Comparison of ENCODE assay signal across 1 cellular context in genomic region chr16:88455610-88456355, GRCh38.
A peak's percentile ranks its signal among the peaks of the same experiment; 100 is the strongest.
TF ChIP-seq lines count a peak whose summit lies in the region.

No MANE protein-coding gene starts in this region.

TF ChIP-seq in K562, 482 proteins besides CTCF, POLR2A, EP300 and RAD21 (continued from another document and continues in another):
- TF ChIP-seq STAT6 (CRISPR knock-in tag; IDR thresholded peaks at IDR 0.05) (no peak), ZNF274 (IDR thresholded peaks at IDR 0.05; ENCODE audit: borderline replicate concordance, low read depth, low read length) (peak; percentile 27; the same call in 1 of the 2 replicates), PHTF2 (CRISPR knock-in tag; IDR thresholded peaks at IDR 0.05) (no peak), LCOR (CRISPR knock-in tag; IDR thresholded peaks at IDR 0.05) (no peak), ZNF212 (CRISPR knock-in tag; IDR thresholded peaks at IDR 0.05) (no peak), KLF10 (CRISPR knock-in tag; IDR thresholded peaks at IDR 0.05) (no peak), TEAD1 (CRISPR knock-in tag; IDR thresholded peaks at IDR 0.05) (peak in 1 of 2 experiments; percentile 63; a peak in 1 of 4 replicates), ZNF174 (CRISPR knock-in tag; IDR thresholded peaks at IDR 0.05) (no peak), MECOM (CRISPR knock-in tag; IDR thresholded peaks at IDR 0.05) (no peak), PATZ1 (CRISPR knock-in tag; IDR thresholded peaks at IDR 0.05; ENCODE audit: borderline replicate concordance) (no peak), GABPB1 (CRISPR knock-in tag; IDR thresholded peaks at IDR 0.05) (0 out of 2 replicates have a peak, but pooled peaks have one; percentile 31), POLR2H (tag; IDR thresholded peaks at IDR 0.05; ENCODE audit: low read depth) (no peak), GMEB1 (CRISPR knock-in tag; IDR thresholded peaks at IDR 0.05) (0 out of 2 replicates have a peak, but pooled peaks have one; percentile 4), POLR2AphosphoS5 (IDR thresholded peaks at IDR 0.05; ENCODE audit: control insufficient read depth, insufficient read depth, low read depth, low read length) (peak; percentile 83), SNRNP70 (optimal IDR thresholded peaks at IDR 0.05; ENCODE audit: low read depth, low read length) (no peak), FOXM1 (IDR thresholded peaks at IDR 0.05; ENCODE audit: low read depth) (peak; percentile 34; the same call in 1 of the 2 replicates), FOXM1 (CRISPR knock-in tag; IDR thresholded peaks at IDR 0.05; ENCODE audit: low read depth) (no peak), ZNF133 (CRISPR knock-in tag; IDR thresholded peaks at IDR 0.05) (no peak), ATF6 (CRISPR knock-in tag; IDR thresholded peaks at IDR 0.05) (no peak), ZNF217 (CRISPR knock-in tag; IDR thresholded peaks at IDR 0.05) (no peak), GATAD2B (IDR thresholded peaks at IDR 0.05; ENCODE audit: borderline replicate concordance) (peak; percentile 100), ZNF644 (tag; IDR thresholded peaks at IDR 0.05; ENCODE audit: low read depth) (peak; percentile 53; the same call in 1 of the 2 replicates), CBX3 (IDR thresholded peaks at IDR 0.05; ENCODE audit: borderline replicate concordance in 1 of 2, low read length in 2 of 2) (0 out of 3 replicates have a peak, but pooled peaks of 1 of the 2 experiments have one; percentile 7), TAF7 (tag; IDR thresholded peaks at IDR 0.05) (no peak), ZNF253 (CRISPR knock-in tag; conservative IDR thresholded peaks at IDR 0.05) (no peak), NFATC3 (IDR thresholded peaks at IDR 0.05) (no peak), CBFA2T2 (conservative IDR thresholded peaks at IDR 0.05) (peak; percentile 82), CXXC5 (CRISPR knock-in tag; IDR thresholded peaks at IDR 0.05) (peak; percentile 97), FOXP1 (CRISPR knock-in tag; IDR thresholded peaks at IDR 0.05) (peak; percentile 63; the same call in 1 of the 2 replicates), ZNF23 (CRISPR knock-in tag; IDR thresholded peaks at IDR 0.05) (no peak), ZBED1 (IDR thresholded peaks at IDR 0.05) (peak; percentile 79; the same call in 1 of the 2 replicates), ZNF445 (CRISPR knock-in tag; IDR thresholded peaks at IDR 0.05; ENCODE audit: low read depth) (no peak), GTF2F1 (IDR thresholded peaks at IDR 0.05; ENCODE audit: low read depth, low read length) (no peak), ARID1B (IDR thresholded peaks at IDR 0.05) (peak; percentile 96)
- TF ChIP-seq, protein P1, sequence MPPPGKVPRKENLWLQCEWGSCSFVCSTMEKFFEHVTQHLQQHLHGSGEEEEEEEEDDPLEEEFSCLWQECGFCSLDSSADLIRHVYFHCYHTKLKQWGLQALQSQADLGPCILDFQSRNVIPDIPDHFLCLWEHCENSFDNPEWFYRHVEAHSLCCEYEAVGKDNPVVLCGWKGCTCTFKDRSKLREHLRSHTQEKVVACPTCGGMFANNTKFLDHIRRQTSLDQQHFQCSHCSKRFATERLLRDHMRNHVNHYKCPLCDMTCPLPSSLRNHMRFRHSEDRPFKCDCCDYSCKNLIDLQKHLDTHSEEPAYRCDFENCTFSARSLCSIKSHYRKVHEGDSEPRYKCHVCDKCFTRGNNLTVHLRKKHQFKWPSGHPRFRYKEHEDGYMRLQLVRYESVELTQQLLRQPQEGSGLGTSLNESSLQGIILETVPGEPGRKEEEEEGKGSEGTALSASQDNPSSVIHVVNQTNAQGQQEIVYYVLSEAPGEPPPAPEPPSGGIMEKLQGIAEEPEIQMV (tag; conservative IDR thresholded peaks at IDR 0.05; ENCODE audit: low read depth) = no peak
- TF ChIP-seq, protein P2, sequence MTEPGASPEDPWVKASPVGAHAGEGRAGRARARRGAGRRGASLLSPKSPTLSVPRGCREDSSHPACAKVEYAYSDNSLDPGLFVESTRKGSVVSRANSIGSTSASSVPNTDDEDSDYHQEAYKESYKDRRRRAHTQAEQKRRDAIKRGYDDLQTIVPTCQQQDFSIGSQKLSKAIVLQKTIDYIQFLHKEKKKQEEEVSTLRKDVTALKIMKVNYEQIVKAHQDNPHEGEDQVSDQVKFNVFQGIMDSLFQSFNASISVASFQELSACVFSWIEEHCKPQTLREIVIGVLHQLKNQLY (CRISPR knock-in tag; conservative IDR thresholded peaks at IDR 0.05) = no peak
- TF ChIP-seq, protein P3, sequence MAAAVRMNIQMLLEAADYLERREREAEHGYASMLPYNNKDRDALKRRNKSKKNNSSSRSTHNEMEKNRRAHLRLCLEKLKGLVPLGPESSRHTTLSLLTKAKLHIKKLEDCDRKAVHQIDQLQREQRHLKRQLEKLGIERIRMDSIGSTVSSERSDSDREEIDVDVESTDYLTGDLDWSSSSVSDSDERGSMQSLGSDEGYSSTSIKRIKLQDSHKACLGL (CRISPR knock-in tag; IDR thresholded peaks at IDR 0.05; ENCODE audit: borderline replicate concordance, poor library complexity, severe bottlenecking) = no peak
- TF ChIP-seq, protein P4, sequence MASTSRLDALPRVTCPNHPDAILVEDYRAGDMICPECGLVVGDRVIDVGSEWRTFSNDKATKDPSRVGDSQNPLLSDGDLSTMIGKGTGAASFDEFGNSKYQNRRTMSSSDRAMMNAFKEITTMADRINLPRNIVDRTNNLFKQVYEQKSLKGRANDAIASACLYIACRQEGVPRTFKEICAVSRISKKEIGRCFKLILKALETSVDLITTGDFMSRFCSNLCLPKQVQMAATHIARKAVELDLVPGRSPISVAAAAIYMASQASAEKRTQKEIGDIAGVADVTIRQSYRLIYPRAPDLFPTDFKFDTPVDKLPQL (IDR thresholded peaks at IDR 0.05; ENCODE audit: extremely low read depth, insufficient read length) = no peak
- TF ChIP-seq, protein P5, sequence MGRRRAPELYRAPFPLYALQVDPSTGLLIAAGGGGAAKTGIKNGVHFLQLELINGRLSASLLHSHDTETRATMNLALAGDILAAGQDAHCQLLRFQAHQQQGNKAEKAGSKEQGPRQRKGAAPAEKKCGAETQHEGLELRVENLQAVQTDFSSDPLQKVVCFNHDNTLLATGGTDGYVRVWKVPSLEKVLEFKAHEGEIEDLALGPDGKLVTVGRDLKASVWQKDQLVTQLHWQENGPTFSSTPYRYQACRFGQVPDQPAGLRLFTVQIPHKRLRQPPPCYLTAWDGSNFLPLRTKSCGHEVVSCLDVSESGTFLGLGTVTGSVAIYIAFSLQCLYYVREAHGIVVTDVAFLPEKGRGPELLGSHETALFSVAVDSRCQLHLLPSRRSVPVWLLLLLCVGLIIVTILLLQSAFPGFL (CRISPR knock-in tag; IDR thresholded peaks at IDR 0.05) = no peak
- TF ChIP-seq, protein P6, sequence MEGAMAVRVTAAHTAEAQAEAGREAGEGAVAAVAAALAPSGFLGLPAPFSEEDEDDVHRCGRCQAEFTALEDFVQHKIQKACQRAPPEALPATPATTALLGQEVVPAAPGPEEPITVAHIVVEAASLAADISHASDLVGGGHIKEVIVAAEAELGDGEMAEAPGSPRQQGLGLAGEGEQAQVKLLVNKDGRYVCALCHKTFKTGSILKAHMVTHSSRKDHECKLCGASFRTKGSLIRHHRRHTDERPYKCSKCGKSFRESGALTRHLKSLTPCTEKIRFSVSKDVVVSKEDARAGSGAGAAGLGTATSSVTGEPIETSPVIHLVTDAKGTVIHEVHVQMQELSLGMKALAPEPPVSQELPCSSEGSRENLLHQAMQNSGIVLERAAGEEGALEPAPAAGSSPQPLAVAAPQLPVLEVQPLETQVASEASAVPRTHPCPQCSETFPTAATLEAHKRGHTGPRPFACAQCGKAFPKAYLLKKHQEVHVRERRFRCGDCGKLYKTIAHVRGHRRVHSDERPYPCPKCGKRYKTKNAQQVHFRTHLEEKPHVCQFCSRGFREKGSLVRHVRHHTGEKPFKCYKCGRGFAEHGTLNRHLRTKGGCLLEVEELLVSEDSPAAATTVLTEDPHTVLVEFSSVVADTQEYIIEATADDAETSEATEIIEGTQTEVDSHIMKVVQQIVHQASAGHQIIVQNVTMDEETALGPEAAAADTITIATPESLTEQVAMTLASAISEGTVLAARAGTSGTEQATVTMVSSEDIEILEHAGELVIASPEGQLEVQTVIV (CRISPR knock-in tag; IDR thresholded peaks at IDR 0.05; ENCODE audit: borderline replicate concordance) = no peak
- TF ChIP-seq, protein P7, sequence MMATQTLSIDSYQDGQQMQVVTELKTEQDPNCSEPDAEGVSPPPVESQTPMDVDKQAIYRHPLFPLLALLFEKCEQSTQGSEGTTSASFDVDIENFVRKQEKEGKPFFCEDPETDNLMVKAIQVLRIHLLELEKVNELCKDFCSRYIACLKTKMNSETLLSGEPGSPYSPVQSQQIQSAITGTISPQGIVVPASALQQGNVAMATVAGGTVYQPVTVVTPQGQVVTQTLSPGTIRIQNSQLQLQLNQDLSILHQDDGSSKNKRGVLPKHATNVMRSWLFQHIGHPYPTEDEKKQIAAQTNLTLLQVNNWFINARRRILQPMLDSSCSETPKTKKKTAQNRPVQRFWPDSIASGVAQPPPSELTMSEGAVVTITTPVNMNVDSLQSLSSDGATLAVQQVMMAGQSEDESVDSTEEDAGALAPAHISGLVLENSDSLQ (IDR thresholded peaks at IDR 0.05) = 0 out of 2 replicates have a peak, but pooled peaks have one; percentile 25
- TF ChIP-seq, protein P8, sequence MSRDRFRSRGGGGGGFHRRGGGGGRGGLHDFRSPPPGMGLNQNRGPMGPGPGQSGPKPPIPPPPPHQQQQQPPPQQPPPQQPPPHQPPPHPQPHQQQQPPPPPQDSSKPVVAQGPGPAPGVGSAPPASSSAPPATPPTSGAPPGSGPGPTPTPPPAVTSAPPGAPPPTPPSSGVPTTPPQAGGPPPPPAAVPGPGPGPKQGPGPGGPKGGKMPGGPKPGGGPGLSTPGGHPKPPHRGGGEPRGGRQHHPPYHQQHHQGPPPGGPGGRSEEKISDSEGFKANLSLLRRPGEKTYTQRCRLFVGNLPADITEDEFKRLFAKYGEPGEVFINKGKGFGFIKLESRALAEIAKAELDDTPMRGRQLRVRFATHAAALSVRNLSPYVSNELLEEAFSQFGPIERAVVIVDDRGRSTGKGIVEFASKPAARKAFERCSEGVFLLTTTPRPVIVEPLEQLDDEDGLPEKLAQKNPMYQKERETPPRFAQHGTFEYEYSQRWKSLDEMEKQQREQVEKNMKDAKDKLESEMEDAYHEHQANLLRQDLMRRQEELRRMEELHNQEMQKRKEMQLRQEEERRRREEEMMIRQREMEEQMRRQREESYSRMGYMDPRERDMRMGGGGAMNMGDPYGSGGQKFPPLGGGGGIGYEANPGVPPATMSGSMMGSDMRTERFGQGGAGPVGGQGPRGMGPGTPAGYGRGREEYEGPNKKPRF (IDR thresholded peaks at IDR 0.05; ENCODE audit: low read depth, low read length) = no peak
